18 cellular contexts compared by ENCODE assay signal in the genomic region with DNA sequence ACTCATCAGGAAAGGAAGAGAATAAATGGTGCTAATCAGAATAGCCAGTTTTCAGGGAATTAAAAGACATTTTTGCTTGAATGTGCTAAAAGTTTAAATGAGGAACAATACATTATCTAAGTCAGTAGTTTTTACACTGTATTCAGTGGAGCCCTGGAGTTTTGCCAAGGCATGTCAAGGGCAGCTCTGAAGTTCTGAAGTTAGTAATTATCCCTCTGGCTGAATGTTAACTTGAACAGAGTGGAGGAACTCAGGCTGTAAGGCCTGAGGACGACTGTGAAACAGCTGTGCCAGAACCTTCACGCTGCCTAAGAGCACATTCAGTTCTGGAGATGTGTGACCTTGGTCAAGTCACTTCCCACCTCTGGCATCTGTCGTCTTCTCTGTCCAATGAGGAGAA.
DNase-seq lines count a peak whose midpoint lies in the region; ATAC-seq and TF ChIP-seq lines count a peak whose summit lies in the region.
"Had no signal": no experiment of that assay in that cellular context is flagged by ENCODE, and none has a peak within 500 bp of the region (broad histone marks: within the 10 kb centered on the region; RNA-seq: fewer than 3 reads in every experiment).

No MANE protein-coding gene starts in this region.

- no peak overlapping the region for H3K4me3 Mint-ChIP-seq in natural killer cell
- H3K4me3 Mint-ChIP-seq: activated CD8-positive, alpha-beta T cell treated with anti-CD3 and anti-CD28 coated beads, Interleukin-2, amount 10 ng/mL, durations not matched to agents 7 days and 5 days; activated T-helper 17 cell treated with anti-CD3 and anti-CD28 coated beads, Interleukin-2, amount 50 U/mL, for 72 hours; naive B cell had no signal

- H3K9me3 ChIP-seq in cardiac muscle cell (ENCODE audit: low read depth) (no peaks in the 10 kb centered on the region), adrenal gland (replicated peaks in 1 of 3) (peaks cover 0 to 4% (median 0%) of the 10 kb centered on the region in 3 donors), testis (no peaks in the 10 kb centered on the region)
- H3K9me3 ChIP-seq: colonic mucosa had no signal

- no peaks in the 10 kb centered on the region for H3K4me1 Mint-ChIP-seq in natural killer cell
- H3K4me1 Mint-ChIP-seq: activated T-helper 17 cell treated with anti-CD3 and anti-CD28 coated beads, Interleukin-2, amount 50 U/mL, for 72 hours; naive B cell had no signal

- no peak for TF ChIP-seq CTCF in cardiac muscle cell (IDR thresholded peaks at IDR 0.05; ENCODE audit: low read depth, low read length)
- TF ChIP-seq CTCF in adrenal gland (IDR thresholded peaks at IDR 0.05): no peak
- TF ChIP-seq CTCF in testis (IDR thresholded peaks at IDR 0.05): no peak
- no peak for TF ChIP-seq CTCF in natural killer cell (IDR thresholded peaks at IDR 0.05)

- H3K4me1 ChIP-seq in cardiac muscle cell (ENCODE audit: low read depth) (no peaks in the 10 kb centered on the region), adrenal gland (replicated peaks in 1 of 2) (peaks cover 0 to 11% of the 10 kb centered on the region in 2 donors), testis (peaks cover 8% of the 10 kb centered on the region)
- H3K4me1 ChIP-seq: colonic mucosa, psoas muscle had no signal

- no peaks in the 10 kb centered on the region for H3K27me3 Mint-ChIP-seq in natural killer cell (ENCODE audit: low read depth in 2 of 2)
- H3K27me3 Mint-ChIP-seq: activated T-helper 17 cell treated with anti-CD3 and anti-CD28 coated beads, Interleukin-2, amount 50 U/mL, for 72 hours; naive B cell had no signal

- H3K27ac ChIP-seq in cardiac muscle cell (no peak overlapping the region), adrenal gland (no peak overlapping the region), testis (peak overlapping the region; percentile 9 to 76)
- H3K27ac ChIP-seq: colonic mucosa, hepatocyte, psoas muscle, WERI-Rb-1 had no signal

- H3K36me3 Mint-ChIP-seq in natural killer cell: no peaks in the 10 kb centered on the region

- no peaks in the 10 kb centered on the region for H3K36me3 ChIP-seq in cardiac muscle cell
- no peaks in the 10 kb centered on the region for H3K36me3 ChIP-seq in adrenal gland (replicated peaks in 1 of 2)
- H3K36me3 ChIP-seq in testis (ENCODE audit: low read depth, missing control alignments): no peaks in the 10 kb centered on the region
- H3K36me3 ChIP-seq: colonic mucosa, WERI-Rb-1 had no signal

- no peak overlapping the region for H3K27ac Mint-ChIP-seq in natural killer cell
- H3K27ac Mint-ChIP-seq: activated CD8-positive, alpha-beta T cell treated with anti-CD3 and anti-CD28 coated beads, Interleukin-2, amount 10 ng/mL, durations not matched to agents 7 days and 5 days; activated T-helper 17 cell treated with anti-CD3 and anti-CD28 coated beads, Interleukin-2, amount 50 U/mL, for 72 hours had no signal

- H3K4me3 ChIP-seq in cardiac muscle cell: no peak overlapping the region
- no peak overlapping the region for H3K4me3 ChIP-seq in adrenal gland
- H3K4me3 ChIP-seq in testis: no peak overlapping the region
- H3K4me3 ChIP-seq: colonic mucosa, hepatocyte, psoas muscle had no signal

- intact Hi-C loops in cardiac septum (cut with DNase I): no loop called here
- intact Hi-C loops in adrenal gland (cut with DNase I): loop anchor here in 1 of 2 donors (10.0 kb wide), 1 partner anchor 442 kb away; no protein-coding TSS in a partner anchor
- intact Hi-C loops in testis (cut with DNase I; ENCODE audit: low total_unique reads): no loop called here
- intact Hi-C loops in natural killer cell (cut with micrococcal nuclease): no loop called here

- H3K27me3 ChIP-seq in cardiac muscle cell: no peaks in the 10 kb centered on the region
- H3K27me3 ChIP-seq in adrenal gland: no peaks in the 10 kb centered on the region
- H3K27me3 ChIP-seq in testis: no peaks in the 10 kb centered on the region
- H3K27me3 ChIP-seq: colonic mucosa, hepatocyte had no signal

- 18 to 57% (median 33%) methylated on average over 3 of the region's 3 CpGs for WGBS in adrenal gland, 4 donors
- 27 to 45% methylated on average over 3 of the region's 3 CpGs for WGBS in testis, 2 donors

- peak; percentile 30 to 47 for DNase-seq in cardiac muscle cell (ENCODE audit: low read depth in 1 of 2, low spot score in 1 of 2)
- no peak for DNase-seq in cardiac septum (ENCODE audit: low spot score)
- peak; percentile 50 to 77 (median 69) for DNase-seq in adrenal gland
- peak; percentile 29 for DNase-seq in foreskin melanocyte
- peak; percentile 82 for DNase-seq in testis
- DNase-seq in NCI-H1417 (lab: John Stamatoyannopoulos, UW): no peak
- DNase-seq in amygdala (lab: John Stamatoyannopoulos, UW): no peak
- DNase-seq in natural killer cell: no peak
- DNase-seq: activated CD8-positive, alpha-beta T cell treated with anti-CD3 and anti-CD28 coated beads, Interleukin-2, amount 10 ng/mL, durations not matched to agents 7 days and 5 days; colonic mucosa; left cardiac atrium; naive B cell; psoas muscle; WERI-Rb-1 had no signal

- TF ChIP-seq POLR2A in adrenal gland (IDR thresholded peaks at IDR 0.05) (no peak), testis (IDR thresholded peaks at IDR 0.05) (no peak)

- H3K9me3 Mint-ChIP-seq in natural killer cell: no peaks in the 10 kb centered on the region

- no peak for ATAC-seq in natural killer cell
- ATAC-seq: activated CD8-positive, alpha-beta T cell treated with anti-CD3 and anti-CD28 coated beads, Interleukin-2, amount 10 ng/mL, durations not matched to agents 7 days and 5 days; activated T-helper 17 cell treated with anti-CD3 and anti-CD28 coated beads, Interleukin-2, amount 50 U/mL, for 72 hours; esophagus mucosa; HCT116 had no signal

Comparison
In these comparisons a context has a peak if more than half of its experiments do, and no peak if none do; other contexts are left out.
1. DNase-seq: peak in cardiac muscle cell (2 of 2), adrenal gland (7 of 7), foreskin melanocyte (single experiment) and testis (single experiment); none in cardiac septum (single experiment), NCI-H1417 (0 of 3), amygdala (0 of 56) and natural killer cell (single experiment).
2. H3K27ac ChIP-seq: peak in testis (2 of 2); none in cardiac muscle cell (single experiment) and adrenal gland (0 of 5).